8 cellular contexts compared by ENCODE assay signal in genomic region chr5:127030259-127031146, GRCh38. TPM values are rescaled to one million over a fixed set of nuclear protein-coding genes. Genes with fewer than 3 reads are reported as not detected.
DNase-seq lines count a peak whose midpoint lies in the region; ATAC-seq and TF ChIP-seq lines count a peak whose summit lies in the region.

A gene with protein sequence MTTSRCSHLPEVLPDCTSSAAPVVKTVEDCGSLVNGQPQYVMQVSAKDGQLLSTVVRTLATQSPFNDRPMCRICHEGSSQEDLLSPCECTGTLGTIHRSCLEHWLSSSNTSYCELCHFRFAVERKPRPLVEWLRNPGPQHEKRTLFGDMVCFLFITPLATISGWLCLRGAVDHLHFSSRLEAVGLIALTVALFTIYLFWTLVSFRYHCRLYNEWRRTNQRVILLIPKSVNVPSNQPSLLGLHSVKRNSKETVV (minus strand): TSS chr5:127030558. CDS start chr5:126918171, 112,387 bp downstream.

- H3K27ac ChIP-seq in caudate nucleus (ENCODE audit: low read depth, low read length), result peak within 1 kb of the TSS; percentile 91

- POLR2A ChIA-PET in activated B cell treated with CpG ODN at 0.5 μM for 24 hours (lab: Charles Lee), result interaction anchor here (0.5 to 4.4 kb wide), 19 partner anchors 16 to 252 kb away, joined by 3 to 47 read pairs (median 5); partner anchors contain the start of genes C5orf63 and LMNB1

- peak; percentile 98 for DNase-seq in AG08396 (ENCODE audit: low spot score)
- peak; percentile 77 for DNase-seq in NCI-H2227 treated with DMSO at 0.1 percent for 48 hours (lab: John Stamatoyannopoulos, UW)
- DNase-seq in activated B cell treated with CpG ODN at 0.5 μM for 24 hours, result peak; percentile 98
- DNase-seq in caudate nucleus (lab: John Stamatoyannopoulos, UW), result peak; percentile 35 to 96 (median 88)
- DNase-seq in immature natural killer cell, result peak; percentile 96 to 97 (median 97)
- peak; percentile 82 for DNase-seq in smooth muscle cell of the brain vasculature (ENCODE audit: low read depth, low spot score)

- CTCF ChIA-PET in activated B cell treated with CpG ODN at 0.5 μM for 24 hours (lab: Charles Lee), result interaction anchor here (0.8 to 1.0 kb wide), 4 partner anchors 60 to 253 kb away, joined by 3 read pairs; no protein-coding TSS in a partner anchor

- H3K27me3 Mint-ChIP-seq in activated B cell treated with CpG ODN at 0.5 μM for 24 hours (no peaks in the 10 kb centered on the region), immature natural killer cell (ENCODE audit: low read depth in 3 of 3) (peaks cover 2 to 22% (median 22%) of the 10 kb centered on the region in 3 donors)

- ATAC-seq in GM18907 (IDR thresholded peaks at IDR 0.05; ENCODE audit: unreplicated experiment) (peak; percentile 95), HG03139 (IDR thresholded peaks at IDR 0.05; ENCODE audit: unreplicated experiment) (peak; percentile 93), activated B cell treated with CpG ODN at 0.5 μM for 24 hours (ENCODE audit: low read depth) (peak; percentile 93)

- no peaks in the 10 kb centered on the region for H3K9me3 Mint-ChIP-seq in activated B cell treated with CpG ODN at 0.5 μM for 24 hours
- H3K9me3 Mint-ChIP-seq in immature natural killer cell, result peaks cover 0 to 4% (median 0%) of the 10 kb centered on the region in 6 donors

- TF ChIP-seq CTCF in activated B cell treated with CpG ODN at 0.5 μM for 24 hours (IDR thresholded peaks at IDR 0.05), result no peak

- peak within 1 kb of the TSS; percentile 94 for H3K4me3 Mint-ChIP-seq in activated B cell treated with CpG ODN at 0.5 μM for 24 hours
- peak within 1 kb of the TSS; percentile 87 to 92 (median 90) for H3K4me3 Mint-ChIP-seq in immature natural killer cell

- intact Hi-C loops in activated B cell treated with CpG ODN at 0.5 μM for 24 hours (cut with micrococcal nuclease), result loop anchor here (1.0 to 5.0 kb wide), 14 partner anchors 16 to 1053 kb away; partner anchors contain the start of genes C5orf63, LMNB1, PHAX and SLC12A2

- H3K27ac Mint-ChIP-seq in activated B cell treated with CpG ODN at 0.5 μM for 24 hours (peak within 1 kb of the TSS; percentile 90), immature natural killer cell (peak within 1 kb of the TSS; percentile 29 to 90 (median 82))

- H3K36me3 Mint-ChIP-seq in activated B cell treated with CpG ODN at 0.5 μM for 24 hours (ENCODE audit: low read depth) (peaks cover 2% of the 10 kb centered on the region), immature natural killer cell (no peaks in the 10 kb centered on the region)

- peaks cover 45% of the 10 kb centered on the region for H3K4me1 Mint-ChIP-seq in activated B cell treated with CpG ODN at 0.5 μM for 24 hours
- peaks cover 20 to 23% of the 10 kb centered on the region in 2 donors for H3K4me1 Mint-ChIP-seq in immature natural killer cell

RNA-seq across cellular contexts. Expression of the gene that starts here (rescaled TPM):
- 21.9 and 22.8 TPM in 2 replicates for total RNA-seq in activated B cell treated with CpG ODN at 0.5 μM for 24 hours
- 1 to 10 TPM; 2.6 to 4.6 (median 3.4) TPM for polyA plus RNA-seq in immature natural killer cell

Comparison
In these comparisons a context has a peak if more than half of its experiments do, and no peak if none do; other contexts are left out.
1. Peak in every context shown above with its lines: DNase-seq, ATAC-seq and H3K27ac ChIP-seq.